ENCODE assay signal across 15 cellular contexts in the genomic region with DNA sequence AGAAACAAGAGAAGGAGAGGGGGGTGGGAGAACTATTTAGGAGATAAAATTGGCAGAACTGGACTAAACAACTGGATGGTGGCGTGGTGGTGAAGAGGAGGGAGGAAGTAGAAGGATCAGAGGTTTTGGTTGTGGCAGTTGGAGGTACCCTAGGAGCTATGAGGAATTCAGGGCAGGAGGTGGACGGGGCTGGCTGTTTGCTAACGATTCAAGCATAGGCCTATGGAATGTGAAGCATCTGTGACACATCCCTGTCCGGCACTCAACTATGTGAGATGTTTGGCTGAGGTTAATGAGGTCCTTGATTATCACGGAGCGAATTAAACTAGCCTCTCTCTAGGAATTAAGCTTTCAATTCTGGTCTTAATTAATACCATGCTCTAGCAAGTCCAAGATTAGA. TPM values are rescaled to one million over a fixed set of nuclear protein-coding genes. Genes with fewer than 3 reads are reported as not detected.
DNase-seq lines count a peak whose midpoint lies in the region; ATAC-seq and TF ChIP-seq lines count a peak whose summit lies in the region.
"Had no signal": no experiment of that assay in that cellular context is flagged by ENCODE, and none has a peak within 500 bp of the region (broad histone marks: within the 10 kb centered on the region; RNA-seq: fewer than 3 reads in every experiment).

No MANE protein-coding gene starts in this region.

- H3K4me3 Mint-ChIP-seq in natural killer cell = no peak overlapping the region

- peaks cover 6 to 16% of the 10 kb centered on the region in 2 donors for H3K4me1 Mint-ChIP-seq in natural killer cell

- 31% methylated on average over 6 of the region's 6 CpGs for WGBS in smooth muscle cell (ENCODE audit: low lambda C conversion rate)
- 83 to 87% (median 84%) methylated on average over 6 of the region's 6 CpGs for WGBS in adrenal gland, 4 donors

- peaks cover 23% of the 10 kb centered on the region for H3K36me3 Mint-ChIP-seq in natural killer cell

- no peaks in the 10 kb centered on the region for H3K27me3 Mint-ChIP-seq in natural killer cell (ENCODE audit: low read depth in 2 of 2)

- H3K9ac ChIP-seq in smooth muscle cell (ENCODE audit: low read depth) = no peak overlapping the region

- TF ChIP-seq CTCF in fibroblast of villous mesenchyme (IDR thresholded peaks at IDR 0.05; ENCODE audit: insufficient read depth, low read depth, low read length) (no peak), smooth muscle cell (IDR thresholded peaks at IDR 0.05; ENCODE audit: borderline replicate concordance, insufficient read depth, poor library complexity, severe bottlenecking) (no peak), adrenal gland (IDR thresholded peaks at IDR 0.05) (no peak), natural killer cell (IDR thresholded peaks at IDR 0.05) (no peak)

- H3K27me3 ChIP-seq in SJSA1 (replicated peaks) (no peaks in the 10 kb centered on the region), smooth muscle cell (ENCODE audit: low read depth) (no peaks in the 10 kb centered on the region), adrenal gland (no peaks in the 10 kb centered on the region)
- H3K27me3 ChIP-seq: neutrophil had no signal

- no peaks in the 10 kb centered on the region for H3K9me3 Mint-ChIP-seq in natural killer cell

- H3K27ac ChIP-seq in SJSA1 (peak overlapping the region; percentile 55), smooth muscle cell (ENCODE audit: low read depth) (peak overlapping the region; percentile 30), adrenal gland (no peak overlapping the region)
- H3K27ac ChIP-seq: neutrophil had no signal

- H3K9me3 ChIP-seq in SJSA1 (replicated peaks) (no peaks in the 10 kb centered on the region), smooth muscle cell (replicated peaks; ENCODE audit: low read depth) (no peaks in the 10 kb centered on the region), adrenal gland (replicated peaks in 1 of 3) (no peaks in the 10 kb centered on the region)
- H3K9me3 ChIP-seq: neutrophil had no signal

- intact Hi-C loops in Right ventricle myocardium superior (cut with DNase I) = no loop called here
- intact Hi-C loops in cardiac septum (cut with DNase I) = no loop called here
- intact Hi-C loops in adrenal gland (cut with DNase I) = no loop called here
- intact Hi-C loops in natural killer cell (cut with micrococcal nuclease) = no loop called here

- no peak overlapping the region for H2AFZ ChIP-seq in smooth muscle cell (ENCODE audit: low read depth)

- H4K20me1 ChIP-seq in smooth muscle cell (ENCODE audit: low read depth) = no peaks in the 10 kb centered on the region

- H3K27ac Mint-ChIP-seq in natural killer cell = no peak overlapping the region

- H3F3A ChIP-seq in smooth muscle cell (ENCODE audit: low read depth) = no peaks in the 10 kb centered on the region

- no peak overlapping the region for H3K4me2 ChIP-seq in smooth muscle cell

- ATAC-seq in Right ventricle myocardium superior (ENCODE audit: poor library complexity) (peak; percentile 76), natural killer cell (no peak)

- H3K79me2 ChIP-seq in smooth muscle cell (ENCODE audit: low read depth) = no peaks in the 10 kb centered on the region

- TF ChIP-seq POLR2A in adrenal gland (IDR thresholded peaks at IDR 0.05) = no peak

- peaks cover 47% of the 10 kb centered on the region for H3K36me3 ChIP-seq in SJSA1
- peaks cover 12% of the 10 kb centered on the region for H3K36me3 ChIP-seq in smooth muscle cell (ENCODE audit: low read depth)
- peaks cover 0 to 47% of the 10 kb centered on the region in 2 donors for H3K36me3 ChIP-seq in adrenal gland (replicated peaks in 1 of 2)
- H3K36me3 ChIP-seq: neutrophil had no signal

- DNase-seq in Right ventricle myocardium superior = no peak
- no peak for DNase-seq in cardiac septum (ENCODE audit: low spot score)
- peak; percentile 65 to 78 for DNase-seq in SJSA1 (ENCODE audit: low read depth in 1 of 2, low spot score in 2 of 2)
- peak; percentile 17 for DNase-seq in fibroblast of villous mesenchyme (ENCODE audit: low read depth)
- no peak for DNase-seq in smooth muscle cell (lab: John Stamatoyannopoulos, UW; ENCODE audit: unreplicated experiment)
- no peak for DNase-seq in activated T-cell treated with anti-CD3 and anti-CD28 coated beads, Interleukin-2, amount 50 U/mL, for 48 hours
- no peak for DNase-seq in adrenal gland
- DNase-seq in natural killer cell = no peak
- DNase-seq: activated gamma-delta T cell treated with Interleukin-2 at 50 U/mL for 16 hours; DMS53; foreskin melanocyte; KG1; NCI-H1694; stimulated activated CD4-positive, alpha-beta T cell treated with anti-CD3 and anti-CD28 coated beads, Interleukin-12 subunit alpha, Interleukin-12 subunit beta, amount 100 ng/mL, for 4 hours had no signal

- H3K4me3 ChIP-seq in SJSA1 (no peak overlapping the region), fibroblast of villous mesenchyme (ENCODE audit: low read depth, low read length) (no peak overlapping the region), smooth muscle cell (no peak overlapping the region), adrenal gland (no peak overlapping the region)

- peaks cover 20% of the 10 kb centered on the region for H3K4me1 ChIP-seq in SJSA1 (replicated peaks)
- H3K4me1 ChIP-seq in smooth muscle cell (ENCODE audit: low read depth) = no peaks in the 10 kb centered on the region
- H3K4me1 ChIP-seq in adrenal gland (replicated peaks in 1 of 2) = no peaks in the 10 kb centered on the region

RNA-seq across cellular contexts. Expression of a gene that starts 13.5 kb away (rescaled TPM):
- total RNA-seq in Right ventricle myocardium superior (29.9 TPM), cardiac septum (27.3 TPM), fibroblast of villous mesenchyme (13.8 and 13.9 TPM in 2 replicates), smooth muscle cell (23.0 and 86.7 TPM in 2 replicates), adrenal gland (10 to 100 TPM; 10.4 to 28.5 (median 14.6) TPM), natural killer cell (10 to 100 TPM; 11.6 to 20.5 (median 12.1) TPM)
- 20.7 and 30.2 TPM in 2 replicates for total RNA-seq in SJSA1 (2014; rRNA removed; shearing (Covaris generic))
- polyA plus RNA-seq in smooth muscle cell (20.0 and 22.8 TPM in 2 replicates), adrenal gland (10 to 100 TPM in 1 of 3 donors, 1 to 10 TPM in 2; 4.8 to 14.6 (median 9.4) TPM)

RNA-seq across cellular contexts. Expression of a gene that starts 58.6 kb away (rescaled TPM):
- total RNA-seq in Right ventricle myocardium superior = 56.3 TPM
- total RNA-seq in cardiac septum = 45.0 TPM
- total RNA-seq in SJSA1 (2014; rRNA removed; shearing (Covaris generic)) = 45.7 and 50.5 TPM in 2 replicates
- 36.7 and 48.4 TPM in 2 replicates for total RNA-seq in fibroblast of villous mesenchyme
- 56.9 and 60.3 TPM in 2 replicates for total RNA-seq in smooth muscle cell
- polyA plus RNA-seq in smooth muscle cell = 43.6 and 47.2 TPM in 2 replicates
- 10 to 100 TPM; 18.4 to 75.4 (median 53.6) TPM for total RNA-seq in adrenal gland
- 10 to 100 TPM; 34.3 to 42.7 (median 34.6) TPM for polyA plus RNA-seq in adrenal gland
- total RNA-seq in natural killer cell = 10 to 100 TPM; 59.4 to 76.4 (median 71.2) TPM

Comparison
In these comparisons a context has a peak if more than half of its experiments do, and no peak if none do; other contexts are left out.
1. DNase-seq: peak in SJSA1 (2 of 2) and fibroblast of villous mesenchyme (single experiment); none in Right ventricle myocardium superior (single experiment), cardiac septum (single experiment), smooth muscle cell (single experiment), activated T-cell treated with anti-CD3 and anti-CD28 coated beads, Interleukin-2, amount 50 U/mL, for 48 hours (0 of 2), adrenal gland (0 of 7) and natural killer cell (single experiment).
2. H3K27ac ChIP-seq: peak in SJSA1 (single experiment) and smooth muscle cell (single experiment); none in adrenal gland (0 of 5).